Comparison of ENCODE assay signal across 22 cellular contexts in the genomic region with DNA sequence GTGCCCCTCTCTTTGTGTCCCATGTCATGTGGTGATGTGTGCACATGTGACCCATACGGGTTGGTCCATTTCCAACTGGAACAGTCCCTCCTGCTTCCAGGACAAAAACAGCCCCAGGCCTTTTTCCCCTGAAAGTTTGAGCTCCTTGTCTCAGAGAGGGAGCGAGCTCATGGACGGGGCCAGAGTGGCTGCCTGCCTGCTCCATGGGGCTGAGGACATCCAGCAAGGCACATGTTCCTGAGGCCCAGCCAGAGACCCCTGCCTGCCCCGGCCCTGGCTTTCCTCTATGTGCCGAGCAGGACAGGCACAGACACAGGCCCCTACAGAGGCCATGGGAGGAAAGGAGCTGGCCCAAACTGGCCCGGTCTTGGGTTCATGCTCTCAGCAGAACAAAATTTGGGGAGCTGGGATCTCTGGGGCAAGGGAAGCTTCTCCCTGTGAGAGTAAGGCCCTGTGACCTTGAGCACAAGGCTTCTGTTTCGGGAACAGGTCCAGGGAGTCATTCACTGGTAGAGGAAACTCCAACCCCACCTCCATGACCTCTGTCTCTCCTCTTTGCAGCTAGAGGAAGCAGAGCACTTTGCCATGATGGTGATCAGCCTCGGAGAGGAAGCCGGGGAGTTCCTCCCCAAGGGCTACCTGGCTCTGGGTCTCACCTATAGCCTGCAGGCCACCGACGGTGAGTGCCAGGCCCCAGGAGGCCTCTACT.
DNase-seq lines count a peak whose midpoint lies in the region; ATAC-seq, FAIRE-seq and TF ChIP-seq lines count a peak whose summit lies in the region.
"Had no signal": no experiment of that assay in that cellular context is flagged by ENCODE, and none has a peak within 500 bp of the region (broad histone marks: within the 10 kb centered on the region; RNA-seq: fewer than 3 reads in every experiment).

No MANE protein-coding gene starts in this region.

- H3K4me3 ChIP-seq in pancreas: no peak overlapping the region
- H3K4me3 ChIP-seq in vagina: no peak overlapping the region

- 70 to 74% methylated on average over 11 of the region's 11 CpGs for WGBS in pancreas, 2 donors

- H3K27ac ChIP-seq in pancreas (peak overlapping the region in 1 of 4 donors; percentile 5), vagina (peak overlapping the region; percentile 8)
- H3K27ac ChIP-seq: foreskin keratinocyte had no signal

- TF ChIP-seq POLR2A in vagina (IDR thresholded peaks at IDR 0.05): no peak

- TF ChIP-seq CTCF in pancreas (IDR thresholded peaks at IDR 0.05) (no peak), vagina (IDR thresholded peaks at IDR 0.05) (no peak)

- H3K27me3 Mint-ChIP-seq in activated naive CD4-positive, alpha-beta T cell treated with anti-CD3 and anti-CD28 coated beads, Interleukin-2, amount 10 ng/mL, durations not matched to agents 7 days and 5 days: no peaks in the 10 kb centered on the region
- H3K27me3 Mint-ChIP-seq: activated CD4-positive, alpha-beta memory T cell treated with anti-CD3 and anti-CD28 coated beads for 36 hours; activated naive CD8-positive, alpha-beta T cell treated with anti-CD3 and anti-CD28 coated beads, Interleukin-2, amount 50 U/mL, for 24 hours; CD4-positive, CD25-positive, alpha-beta regulatory T cell had no signal

- H3K4me1 ChIP-seq in pancreas (no peaks in the 10 kb centered on the region), vagina (peaks cover 20% of the 10 kb centered on the region)

- DNase-seq in activated naive CD4-positive, alpha-beta T cell treated with anti-CD3 and anti-CD28 coated beads, Interleukin-2, amount 10 ng/mL, durations not matched to agents 7 days and 5 days: no peak
- DNase-seq in activated naive CD4-positive, alpha-beta T cell treated with Interleukin-2 at 50 U/mL for 16 hours: no peak
- DNase-seq in fibroblast of gingiva (ENCODE audit: low read depth) (peak; percentile 23), pancreas (peak in 1 of 6 donors; percentile 15), vagina (ENCODE audit: extremely low spot score in 2 of 2) (no peak), activated T-cell treated with anti-CD3 and anti-CD28 coated beads for 4 hours (no peak), NOMO-1 treated with DMSO at 0.1 percent for 48 hours (lab: John Stamatoyannopoulos, UW; ENCODE audit: unreplicated experiment) (no peak), Ammon's horn (ENCODE audit: low spot score) (no peak)
- DNase-seq: activated CD4-positive, alpha-beta memory T cell treated with anti-CD3 and anti-CD28 coated beads for 36 hours; activated naive CD8-positive, alpha-beta T cell treated with anti-CD3 and anti-CD28 coated beads, Interleukin-2, amount 50 U/mL, for 24 hours; activated T-cell treated with anti-CD3 and anti-CD28 coated beads, Interleukin-2, amount 50 U/mL, for 48 hours; CD4-positive, CD25-positive, alpha-beta regulatory T cell; DMS153; foreskin keratinocyte; KBM-7; NCI-H524 treated with DMSO at 0.1 percent for 48 hours; nucleus accumbens; SIG-M5; stimulated activated CD4-positive, alpha-beta T cell treated with anti-CD3 and anti-CD28 coated beads, Interleukin-2, amount 100 ng/mL, for 24 hours had no signal

- CTCF ChIA-PET in activated naive CD4-positive, alpha-beta T cell treated with anti-CD3 and anti-CD28 coated beads, Interleukin-2, amount 10 ng/mL, durations not matched to agents 7 days and 5 days (lab: Charles Lee): interaction anchor here (0.7 kb wide), 1 partner anchor 19 kb away, joined by 3 read pairs; no protein-coding TSS in a partner anchor

- H3K9me3 Mint-ChIP-seq in activated naive CD4-positive, alpha-beta T cell treated with anti-CD3 and anti-CD28 coated beads, Interleukin-2, amount 10 ng/mL, durations not matched to agents 7 days and 5 days: no peaks in the 10 kb centered on the region
- H3K9me3 Mint-ChIP-seq: activated CD4-positive, alpha-beta memory T cell treated with anti-CD3 and anti-CD28 coated beads for 36 hours; activated naive CD8-positive, alpha-beta T cell treated with anti-CD3 and anti-CD28 coated beads, Interleukin-2, amount 50 U/mL, for 24 hours; T-helper 1 cell treated with Interleukin-12 subunit alpha and Interleukin-12 subunit beta and Interleukin-4 antibody, amounts not matched to agents 30 μg/mL and 1 μg/mL, for 36 hours; WTC11 had no signal

- intact Hi-C loops in pancreas (cut with DNase I): no loop called here
- intact Hi-C loops in vagina (cut with DNase I): no loop called here

- peaks cover 0 to 38% (median 0%) of the 10 kb centered on the region in 3 donors for H3K36me3 ChIP-seq in pancreas
- peaks cover 0 to 41% of the 10 kb centered on the region in 2 donors for H3K36me3 ChIP-seq in vagina

- H3K4me3 Mint-ChIP-seq in activated naive CD4-positive, alpha-beta T cell treated with anti-CD3 and anti-CD28 coated beads, Interleukin-2, amount 10 ng/mL, durations not matched to agents 7 days and 5 days: no peak overlapping the region
- H3K4me3 Mint-ChIP-seq: activated CD4-positive, alpha-beta memory T cell treated with anti-CD3 and anti-CD28 coated beads for 36 hours; activated naive CD8-positive, alpha-beta T cell treated with anti-CD3 and anti-CD28 coated beads, Interleukin-2, amount 50 U/mL, for 24 hours; T-helper 1 cell treated with Interleukin-12 subunit alpha and Interleukin-12 subunit beta and Interleukin-4 antibody, amounts not matched to agents 30 μg/mL and 1 μg/mL, for 36 hours; WTC11 had no signal

- peak in 3 of 4 donors; percentile 24 to 74 (median 53) for ATAC-seq in pancreas
- ATAC-seq: activated naive CD8-positive, alpha-beta T cell treated with anti-CD3 and anti-CD28 coated beads, Interleukin-2, amount 50 U/mL, for 24 hours; foreskin keratinocyte; left lobe of liver; WTC11 had no signal

- peaks cover 25% of the 10 kb centered on the region for H3K4me1 Mint-ChIP-seq in activated naive CD4-positive, alpha-beta T cell treated with anti-CD3 and anti-CD28 coated beads, Interleukin-2, amount 10 ng/mL, durations not matched to agents 7 days and 5 days

- H3K36me3 Mint-ChIP-seq in activated naive CD4-positive, alpha-beta T cell treated with anti-CD3 and anti-CD28 coated beads, Interleukin-2, amount 10 ng/mL, durations not matched to agents 7 days and 5 days: peaks cover 28% of the 10 kb centered on the region

- no peaks in the 10 kb centered on the region for H3K27me3 ChIP-seq in pancreas
- no peaks in the 10 kb centered on the region for H3K27me3 ChIP-seq in vagina
- H3K27me3 ChIP-seq: foreskin keratinocyte had no signal

- H3K27ac Mint-ChIP-seq in activated naive CD4-positive, alpha-beta T cell treated with anti-CD3 and anti-CD28 coated beads, Interleukin-2, amount 10 ng/mL, durations not matched to agents 7 days and 5 days: peak overlapping the region; percentile 77
- H3K27ac Mint-ChIP-seq: activated CD4-positive, alpha-beta memory T cell treated with anti-CD3 and anti-CD28 coated beads for 36 hours; T-helper 1 cell treated with Interleukin-12 subunit alpha and Interleukin-12 subunit beta and Interleukin-4 antibody, amounts not matched to agents 30 μg/mL and 1 μg/mL, for 36 hours had no signal

- H3K9me3 ChIP-seq in pancreas: no peaks in the 10 kb centered on the region
- H3K9me3 ChIP-seq in vagina: no peaks in the 10 kb centered on the region

- FAIRE-seq in pancreas (lab: Jason Lieb, UNC): no peak
